In the genomic region with DNA sequence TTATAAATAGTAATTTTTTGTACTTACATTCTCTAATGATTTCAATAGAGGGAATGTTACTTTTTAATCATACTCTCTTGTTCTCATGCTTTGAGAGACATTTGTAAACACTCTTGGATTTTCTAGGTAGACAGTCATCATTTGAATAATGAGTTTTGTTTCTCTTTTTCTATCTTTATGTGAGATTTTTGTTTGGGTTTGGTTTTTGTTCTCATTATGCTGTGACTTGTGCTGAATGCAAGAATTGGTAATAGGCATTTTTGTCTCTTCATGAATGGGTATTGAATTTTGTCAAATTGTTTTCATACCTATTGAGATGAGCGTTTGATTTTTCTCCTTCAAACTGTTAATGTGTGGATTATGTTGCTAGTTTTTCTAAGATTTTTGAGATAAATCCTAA, we compare ENCODE assay signal across 1 cellular context.
TF ChIP-seq lines count a peak whose summit lies in the region.

No MANE protein-coding gene starts in this region.

TF ChIP-seq in GM12878, 131 proteins besides CTCF, POLR2A, EP300 and RAD21 (continued from another document):
- TF ChIP-seq, protein P1, sequence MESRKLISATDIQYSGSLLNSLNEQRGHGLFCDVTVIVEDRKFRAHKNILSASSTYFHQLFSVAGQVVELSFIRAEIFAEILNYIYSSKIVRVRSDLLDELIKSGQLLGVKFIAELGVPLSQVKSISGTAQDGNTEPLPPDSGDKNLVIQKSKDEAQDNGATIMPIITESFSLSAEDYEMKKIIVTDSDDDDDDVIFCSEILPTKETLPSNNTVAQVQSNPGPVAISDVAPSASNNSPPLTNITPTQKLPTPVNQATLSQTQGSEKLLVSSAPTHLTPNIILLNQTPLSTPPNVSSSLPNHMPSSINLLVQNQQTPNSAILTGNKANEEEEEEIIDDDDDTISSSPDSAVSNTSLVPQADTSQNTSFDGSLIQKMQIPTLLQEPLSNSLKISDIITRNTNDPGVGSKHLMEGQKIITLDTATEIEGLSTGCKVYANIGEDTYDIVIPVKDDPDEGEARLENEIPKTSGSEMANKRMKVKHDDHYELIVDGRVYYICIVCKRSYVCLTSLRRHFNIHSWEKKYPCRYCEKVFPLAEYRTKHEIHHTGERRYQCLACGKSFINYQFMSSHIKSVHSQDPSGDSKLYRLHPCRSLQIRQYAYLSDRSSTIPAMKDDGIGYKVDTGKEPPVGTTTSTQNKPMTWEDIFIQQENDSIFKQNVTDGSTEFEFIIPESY (IDR thresholded peaks at IDR 0.05): no peak
